Comparison of ENCODE assay signal across 1 cellular context in genomic region chr16:89667633-89668032, GRCh38.
TF ChIP-seq lines count a peak whose summit lies in the region.

No MANE protein-coding gene starts in this region.

TF ChIP-seq in K562, 482 proteins besides CTCF, POLR2A, EP300 and RAD21:
- TF ChIP-seq CBX1 (IDR thresholded peaks at IDR 0.05; ENCODE audit: low read depth), result no peak
- no peak for TF ChIP-seq ZBTB40 (IDR thresholded peaks at IDR 0.05)
- TF ChIP-seq ZBTB40 (CRISPR knock-in tag; IDR thresholded peaks at IDR 0.05), result no peak
- TF ChIP-seq XRCC3 (IDR thresholded peaks at IDR 0.05), result no peak
- TF ChIP-seq ZBTB1 (CRISPR knock-in tag; IDR thresholded peaks at IDR 0.05; ENCODE audit: borderline replicate concordance, low read depth), result no peak
- TF ChIP-seq C11orf30 (IDR thresholded peaks at IDR 0.05; ENCODE audit: low read depth), result no peak
- no peak for TF ChIP-seq ARID4B (CRISPR knock-in tag; IDR thresholded peaks at IDR 0.05)
- no peak for TF ChIP-seq PRPF4 (IDR thresholded peaks at IDR 0.05; ENCODE audit: insufficient read depth, low read depth, low read length, poor library complexity, severe bottlenecking)
- no peak for TF ChIP-seq RNF2 (IDR thresholded peaks at IDR 0.05)
- TF ChIP-seq ZNF696 (CRISPR knock-in tag; conservative IDR thresholded peaks at IDR 0.05), result no peak
- no peak for TF ChIP-seq RAD51 (IDR thresholded peaks at IDR 0.05; ENCODE audit: borderline replicate concordance, low read depth)
- TF ChIP-seq TRIM24 (IDR thresholded peaks at IDR 0.05), result no peak
- TF ChIP-seq HNRNPH1 (optimal IDR thresholded peaks at IDR 0.05; ENCODE audit: low read depth, low read length), result no peak
- TF ChIP-seq GTF2E2 (tag; IDR thresholded peaks at IDR 0.05), result no peak
- TF ChIP-seq ZNF668 (CRISPR knock-in tag; IDR thresholded peaks at IDR 0.05), result no peak
- no peak for TF ChIP-seq FOXJ2 (tag; IDR thresholded peaks at IDR 0.05)
- no peak for TF ChIP-seq ZNF395 (CRISPR knock-in tag; IDR thresholded peaks at IDR 0.05)
- TF ChIP-seq ATF7 (IDR thresholded peaks at IDR 0.05), result no peak
- TF ChIP-seq MAFK (IDR thresholded peaks at IDR 0.05; ENCODE audit: low read length), result no peak
TF ChIP-seq in K562: peak in this region for 0.
